In genomic region chr10:132264306-132264950, GRCh38 we compare ENCODE assay signal across 23 cellular contexts. TPM values are rescaled to one million over a fixed set of nuclear protein-coding genes. Genes with fewer than 3 reads are reported as not detected.
A peak's percentile ranks its signal among the peaks of the same experiment; 100 is the strongest.
DNase-seq lines count a peak whose midpoint lies in the region; ATAC-seq and TF ChIP-seq lines count a peak whose summit lies in the region.
"Had no signal": no experiment of that assay in that cellular context is flagged by ENCODE, and none has a peak within 500 bp of the region (broad histone marks: within the 10 kb centered on the region; RNA-seq: fewer than 3 reads in every experiment).

No MANE protein-coding gene starts in this region.

- H3K36me3 Mint-ChIP-seq in brain: no peaks in the 10 kb centered on the region

- intact Hi-C loops in Right ventricle myocardium inferior (cut with DNase I): no loop called here
- intact Hi-C loops in heart right ventricle (cut with DNase I): no loop called here
- intact Hi-C loops in lower lobe of right lung (cut with DNase I): no loop called here
- intact Hi-C loops in spleen (cut with DNase I; ENCODE audit: low total_unique reads): no loop called here
- intact Hi-C loops in esophagus squamous epithelium (cut with DNase I): no loop called here

- H3K4me1 ChIP-seq in heart right ventricle: peaks cover 0 to 10% (median 0%) of the 10 kb centered on the region in 9 donors
- no peaks in the 10 kb centered on the region for H3K4me1 ChIP-seq in lower lobe of right lung
- H3K4me1 ChIP-seq in spleen: peaks cover 0 to 15% (median 10%) of the 10 kb centered on the region in 6 donors
- no peaks in the 10 kb centered on the region for H3K4me1 ChIP-seq in smooth muscle cell (ENCODE audit: low read depth)
- H3K4me1 ChIP-seq in esophagus squamous epithelium: peaks cover 5 to 6% (median 6%) of the 10 kb centered on the region in 3 donors
- H3K4me1 ChIP-seq: SJCRH30 had no signal

- no peak overlapping the region for H2AFZ ChIP-seq in smooth muscle cell (ENCODE audit: low read depth)
- H2AFZ ChIP-seq: GM23338, PC-9 had no signal

- TF ChIP-seq CTCF in heart right ventricle (IDR thresholded peaks at IDR 0.05) (no peak), brain (conservative IDR thresholded peaks at IDR 0.05) (no peak), lower lobe of right lung (IDR thresholded peaks at IDR 0.05) (no peak), spleen (IDR thresholded peaks at IDR 0.05 in 8 of 11, conservative IDR thresholded peaks at IDR 0.05 in 3 of 11) (no peak), smooth muscle cell (IDR thresholded peaks at IDR 0.05; ENCODE audit: borderline replicate concordance, insufficient read depth, poor library complexity, severe bottlenecking) (no peak), esophagus squamous epithelium (IDR thresholded peaks at IDR 0.05) (no peak)

- peak overlapping the region in 1 of 5 experiments; percentile 42 for H3K4me3 Mint-ChIP-seq in brain
- H3K4me3 Mint-ChIP-seq: GM23338 had no signal

- H3K9me3 Mint-ChIP-seq in brain: peaks cover 0 to 3% (median 0%) of the 10 kb centered on the region in 5 experiments
- H3K9me3 Mint-ChIP-seq: CD8-positive, alpha-beta memory T cell had no signal

- no peak overlapping the region for H3K4me2 ChIP-seq in smooth muscle cell
- H3K4me2 ChIP-seq: GM23338, PC-9 had no signal

- DNase-seq in Right ventricle myocardium inferior (ENCODE audit: missing footprints) (peak; percentile 61), heart right ventricle (no peak), lower lobe of right lung (peak; percentile 21), spleen (peak; percentile 69), smooth muscle cell (lab: John Stamatoyannopoulos, UW; ENCODE audit: unreplicated experiment) (no peak), esophagus squamous epithelium (lab: John Stamatoyannopoulos, UW) (no peak)
- DNase-seq: AML-193; Calu3; CD8-positive, alpha-beta memory T cell; HCEC 1CT; KBM-7; MM.1S; NCI-H1048; NCI-H1930; NCI-H2227 treated with DMSO at 0.1 percent for 48 hours; NCI-H510A; PC-9; SJCRH30 had no signal

- peak overlapping the region in 4 of 5 experiments; percentile 89 to 94 (median 92) for H3K27ac Mint-ChIP-seq in brain
- H3K27ac Mint-ChIP-seq: GM23338 had no signal

- peaks cover 0 to 4% (median 0%) of the 10 kb centered on the region in 7 donors for H3K27me3 ChIP-seq in heart right ventricle
- no peaks in the 10 kb centered on the region for H3K27me3 ChIP-seq in lower lobe of right lung (ENCODE audit: low read depth)
- H3K27me3 ChIP-seq in spleen (replicated peaks in 1 of 7): no peaks in the 10 kb centered on the region
- no peaks in the 10 kb centered on the region for H3K27me3 ChIP-seq in smooth muscle cell (ENCODE audit: low read depth)
- peaks cover 0 to 14% (median 0%) of the 10 kb centered on the region in 4 donors for H3K27me3 ChIP-seq in esophagus squamous epithelium
- H3K27me3 ChIP-seq: SJCRH30 had no signal

- H3K27me3 Mint-ChIP-seq in brain: no peaks in the 10 kb centered on the region
- H3K27me3 Mint-ChIP-seq: CD8-positive, alpha-beta memory T cell had no signal

- H3K79me2 ChIP-seq in smooth muscle cell (ENCODE audit: low read depth): no peaks in the 10 kb centered on the region

- no peaks in the 10 kb centered on the region for H4K20me1 ChIP-seq in smooth muscle cell (ENCODE audit: low read depth)

- H3K9me3 ChIP-seq in heart right ventricle (no peaks in the 10 kb centered on the region), lower lobe of right lung (no peaks in the 10 kb centered on the region), spleen (no peaks in the 10 kb centered on the region), smooth muscle cell (replicated peaks; ENCODE audit: low read depth) (no peaks in the 10 kb centered on the region), esophagus squamous epithelium (no peaks in the 10 kb centered on the region)
- H3K9me3 ChIP-seq: SJCRH30 had no signal

- no peak for TF ChIP-seq POLR2A in spleen (IDR thresholded peaks at IDR 0.05)
- TF ChIP-seq POLR2A in esophagus squamous epithelium (IDR thresholded peaks at IDR 0.05): no peak

- H3K4me1 Mint-ChIP-seq in brain: peaks cover 72% of the 10 kb centered on the region

- H3K36me3 ChIP-seq in heart right ventricle (no peaks in the 10 kb centered on the region), lower lobe of right lung (no peaks in the 10 kb centered on the region), spleen (no peaks in the 10 kb centered on the region), smooth muscle cell (ENCODE audit: low read depth) (no peaks in the 10 kb centered on the region), esophagus squamous epithelium (no peaks in the 10 kb centered on the region)
- H3K36me3 ChIP-seq: SJCRH30 had no signal

- H3K27ac ChIP-seq in heart right ventricle (no peak overlapping the region), lower lobe of right lung (no peak overlapping the region), spleen (no peak overlapping the region), smooth muscle cell (ENCODE audit: low read depth) (no peak overlapping the region), esophagus squamous epithelium (no peak overlapping the region)
- H3K27ac ChIP-seq: HL-60, PC-9, RWPE1, SJCRH30 had no signal

- no peak overlapping the region for H3K9ac ChIP-seq in smooth muscle cell (ENCODE audit: low read depth)

- no peaks in the 10 kb centered on the region for H3F3A ChIP-seq in smooth muscle cell (ENCODE audit: low read depth)

- no peak overlapping the region for H3K4me3 ChIP-seq in heart right ventricle
- H3K4me3 ChIP-seq in lower lobe of right lung: no peak overlapping the region
- H3K4me3 ChIP-seq in spleen: no peak overlapping the region
- no peak overlapping the region for H3K4me3 ChIP-seq in smooth muscle cell
- H3K4me3 ChIP-seq in esophagus squamous epithelium: no peak overlapping the region
- H3K4me3 ChIP-seq: GM23338, PC-9, SJCRH30 had no signal

- ATAC-seq in Right ventricle myocardium inferior: no peak
- no peak for ATAC-seq in heart right ventricle
- ATAC-seq in lower lobe of right lung: no peak
- ATAC-seq in HG02852 (IDR thresholded peaks at IDR 0.05; ENCODE audit: unreplicated experiment): no peak

- 82 to 91% methylated on average over 16 of the region's 16 CpGs for WGBS in heart right ventricle, 2 donors
- WGBS in spleen, 5 donors: 86 to 90% (median 88%) methylated on average over 15 to 16 of the region's 16 CpGs
- 92% methylated on average over 16 of the region's 16 CpGs for WGBS in smooth muscle cell (ENCODE audit: low lambda C conversion rate)
- WGBS in esophagus squamous epithelium, 2 donors: 79 to 82% methylated on average over 16 of the region's 16 CpGs

RNA-seq across cellular contexts. Expression of gene STK32C, which starts 43.3 kb away (rescaled TPM):
- total RNA-seq in Right ventricle myocardium inferior: 7.0 TPM
- total RNA-seq in heart right ventricle: 1 to 10 TPM; 2.7 to 7.7 (median 5.7) TPM
- polyA plus RNA-seq in heart right ventricle: 1 to 10 TPM; 4.7 to 8.9 TPM
- polyA plus RNA-seq in brain (ENCODE audit: insufficient read depth, low read depth, low replicate concordance): 72.6 TPM
- 14.1 TPM for total RNA-seq in lower lobe of right lung
- total RNA-seq in spleen: 10 to 100 TPM in 6 of 7 donors, 1 to 10 TPM in 1; 9.6 to 27.8 (median 15.4) TPM
- polyA plus RNA-seq in spleen: 10 to 100 TPM; 13.2 to 23.8 (median 16.0) TPM
- total RNA-seq in smooth muscle cell: 1.4 and 2.3 TPM in 2 replicates
- 9.2 and 13.2 TPM in 2 replicates for polyA plus RNA-seq in smooth muscle cell
- 1 to 10 TPM; 2.3 to 5.5 (median 2.6) TPM for total RNA-seq in esophagus squamous epithelium

Comparison
In these comparisons a context has a peak if more than half of its experiments do, and no peak if none do; other contexts are left out.
1. DNase-seq: peak in Right ventricle myocardium inferior (single experiment), lower lobe of right lung (single experiment) and spleen (single experiment); none in heart right ventricle (0 of 2), smooth muscle cell (single experiment) and esophagus squamous epithelium (single experiment).